ENCODE assay signal across 15 cellular contexts in genomic region chr19:12725609-12726008, GRCh38. TPM values are rescaled to one million over a fixed set of nuclear protein-coding genes. Genes with fewer than 3 reads are reported as not detected.
"Had no signal": no experiment of that assay in that cellular context is flagged by ENCODE, and none has a peak within 500 bp of the region (broad histone marks: within the 10 kb centered on the region; RNA-seq: fewer than 3 reads in every experiment).

No MANE protein-coding gene starts in this region.

RNA-seq across cellular contexts. Expression of gene BEST2, which starts 26.0 kb away (rescaled TPM):
- total RNA-seq: hepatocyte, kidney epithelial cell, left ventricle myocardium inferior, lung, mesothelial cell of epicardium, mononuclear cell, natural killer cell, osteocyte, posterior vena cava, psoas muscle, spleen, subcutaneous adipose tissue, thoracic aorta, ureter had no signal
- polyA plus RNA-seq: hepatocyte, neural cell, spleen had no signal
